20 cellular contexts compared by ENCODE assay signal in the genomic region with DNA sequence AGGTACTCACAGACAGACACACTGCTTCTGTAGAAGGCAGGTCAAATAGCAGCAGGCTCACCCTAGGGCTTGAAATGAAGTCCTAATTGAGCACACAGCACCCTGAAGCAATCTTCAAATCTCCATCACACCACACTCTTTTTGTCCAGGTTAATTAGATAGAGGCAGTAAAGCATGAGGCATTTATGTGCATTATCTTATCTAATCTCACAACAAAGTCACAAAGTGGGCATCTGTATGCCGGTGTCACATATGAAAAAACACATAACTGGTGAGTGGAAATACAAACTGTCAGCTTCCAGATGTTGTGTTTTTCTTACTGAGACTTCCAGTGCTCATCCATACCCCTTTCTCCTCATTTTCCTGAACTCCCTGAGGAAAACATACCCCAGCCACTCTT.
DNase-seq lines count a peak whose midpoint lies in the region; ATAC-seq and TF ChIP-seq lines count a peak whose summit lies in the region.
"Had no signal": no experiment of that assay in that cellular context is flagged by ENCODE, and none has a peak within 500 bp of the region (broad histone marks: within the 10 kb centered on the region; RNA-seq: fewer than 3 reads in every experiment).

No MANE protein-coding gene starts in this region.

- no peak for TF ChIP-seq CTCF in NB4 (IDR thresholded peaks at IDR 0.05; ENCODE audit: low read depth, low read length)

- DNase-seq in NB4 (ENCODE audit: low read depth) (peak; percentile 36), SK-N-DZ (ENCODE audit: low spot score) (peak; percentile 84), EL (no peak)
- DNase-seq: 8988T; ACHN; BE2C; C1 segment of cervical spinal cord; CD4-positive, alpha-beta memory T cell; CD4-positive, CD25-positive, alpha-beta regulatory T cell; CD8-positive, alpha-beta memory T cell; COR-L47; DMS 273 treated with DMSO at 0.1 percent for 48 hours; DMS153; DMS53; DMS79; DND-41; GF-D8 had no signal

- ATAC-seq in SK-N-SH treated with all-trans-retinoic acid at 6 μM for 48 hours (no peak), GM18870 (IDR thresholded peaks at IDR 0.05; ENCODE audit: unreplicated experiment) (no peak)

- TF ChIP-seq POLR2A in NB4 (IDR thresholded peaks at IDR 0.05; ENCODE audit: extremely low read depth, insufficient read length) = no peak

- H3K4me3 ChIP-seq in NB4 (ENCODE audit: low read depth, low read length) = no peak overlapping the region
- H3K4me3 ChIP-seq: BLaER1 had no signal

TF ChIP-seq in SK-N-SH treated with all-trans-retinoic acid at 6 μM for 48 hours, 23 proteins besides CTCF, POLR2A, EP300 and RAD21:
- TF ChIP-seq, protein P1, sequence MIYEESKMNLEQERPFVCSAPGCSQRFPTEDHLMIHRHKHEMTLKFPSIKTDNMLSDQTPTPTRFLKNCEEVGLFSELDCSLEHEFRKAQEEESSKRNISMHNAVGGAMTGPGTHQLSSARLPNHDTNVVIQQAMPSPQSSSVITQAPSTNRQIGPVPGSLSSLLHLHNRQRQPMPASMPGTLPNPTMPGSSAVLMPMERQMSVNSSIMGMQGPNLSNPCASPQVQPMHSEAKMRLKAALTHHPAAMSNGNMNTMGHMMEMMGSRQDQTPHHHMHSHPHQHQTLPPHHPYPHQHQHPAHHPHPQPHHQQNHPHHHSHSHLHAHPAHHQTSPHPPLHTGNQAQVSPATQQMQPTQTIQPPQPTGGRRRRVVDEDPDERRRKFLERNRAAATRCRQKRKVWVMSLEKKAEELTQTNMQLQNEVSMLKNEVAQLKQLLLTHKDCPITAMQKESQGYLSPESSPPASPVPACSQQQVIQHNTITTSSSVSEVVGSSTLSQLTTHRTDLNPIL (CRISPR knock-in tag; IDR thresholded peaks at IDR 0.05; ENCODE audit: low read depth) = no peak
- TF ChIP-seq GLIS3 (CRISPR knock-in tag; IDR thresholded peaks at IDR 0.05) = no peak
- peak; percentile 84; the same call in 1 of the 2 replicates for TF ChIP-seq TCF4 (CRISPR knock-in tag; IDR thresholded peaks at IDR 0.05; ENCODE audit: borderline replicate concordance)
- no peak for TF ChIP-seq ZFP30 (CRISPR knock-in tag; IDR thresholded peaks at IDR 0.05)
